ENCODE assay signal across 17 cellular contexts in genomic region chr14:32941668-32942065, GRCh38. TPM values are rescaled to one million over a fixed set of nuclear protein-coding genes. Genes with fewer than 3 reads are reported as not detected.
"Had no signal": no experiment of that assay in that cellular context is flagged by ENCODE, and none has a peak within 500 bp of the region (broad histone marks: within the 10 kb centered on the region; RNA-seq: fewer than 3 reads in every experiment).

No MANE protein-coding gene starts in this region.

- H3K4me1 ChIP-seq: colonic mucosa, prostate gland had no signal

- H3K4me3 ChIP-seq: ascending aorta, cardiac muscle cell, colonic mucosa, prostate gland, right lobe of liver, testis had no signal

- H3K4me3 Mint-ChIP-seq: activated CD4-positive, alpha-beta T cell treated with anti-CD3 and anti-CD28 coated beads, Interleukin-2, amount 10 ng/mL, durations not matched to agents 24 days and 14 days; activated naive CD8-positive, alpha-beta T cell treated with anti-CD3 and anti-CD28 coated beads, Interleukin-2, amount 50 U/mL, for 24 hours; activated T-helper 1 cell treated with anti-CD3 and anti-CD28 coated beads, Interleukin-12 subunit alpha, Interleukin-12 subunit beta, Interleukin-2, Interleukin-4 antibody, amounts not matched to agents 30 ng/mL and 10 ng/mL and 1 ng/mL, durations not matched to agents 14 hours and 24 hours and 36 hours; effector memory CD8-positive, alpha-beta T cell had no signal

- H3K27me3 ChIP-seq: ascending aorta, testis had no signal

- H3K36me3 ChIP-seq: ascending aorta, cardiac muscle cell, colonic mucosa, prostate gland, right lobe of liver had no signal

- DNase-seq: activated CD4-positive, alpha-beta T cell treated with anti-CD3 and anti-CD28 coated beads, Interleukin-2, amount 10 ng/mL, durations not matched to agents 24 days and 14 days; activated naive CD4-positive, alpha-beta T cell treated with Interleukin-2 at 50 U/mL for 16 hours; activated naive CD8-positive, alpha-beta T cell treated with anti-CD3 and anti-CD28 coated beads, Interleukin-2, amount 50 U/mL, for 24 hours; colonic mucosa; effector memory CD8-positive, alpha-beta T cell; hippocampal formation; kidney glomerular epithelial cell; midbrain; occipital lobe; right lobe of liver; stimulated activated naive CD4-positive, alpha-beta T cell treated with Interleukin-2 at 50 U/mL for 16 hours; testis had no signal

- H3K9me3 ChIP-seq: ascending aorta, colonic mucosa, prostate gland, right lobe of liver, testis had no signal

- H3K27ac Mint-ChIP-seq: activated CD4-positive, alpha-beta T cell treated with anti-CD3 and anti-CD28 coated beads, Interleukin-2, amount 10 ng/mL, durations not matched to agents 24 days and 14 days; activated naive CD8-positive, alpha-beta T cell treated with anti-CD3 and anti-CD28 coated beads, Interleukin-2, amount 50 U/mL, for 24 hours; activated T-helper 1 cell treated with anti-CD3 and anti-CD28 coated beads, Interleukin-12 subunit alpha, Interleukin-12 subunit beta, Interleukin-2, Interleukin-4 antibody, amounts not matched to agents 30 ng/mL and 10 ng/mL and 1 ng/mL, durations not matched to agents 14 hours and 24 hours and 36 hours; effector memory CD8-positive, alpha-beta T cell had no signal

- H3K27ac ChIP-seq: ascending aorta, cardiac muscle cell, colonic mucosa, epithelial cell of prostate, prostate gland, right lobe of liver, testis had no signal

- H3K9me3 Mint-ChIP-seq: activated CD4-positive, alpha-beta T cell treated with anti-CD3 and anti-CD28 coated beads, Interleukin-2, amount 10 ng/mL, durations not matched to agents 24 days and 14 days; activated naive CD8-positive, alpha-beta T cell treated with anti-CD3 and anti-CD28 coated beads, Interleukin-2, amount 50 U/mL, for 24 hours; activated T-helper 1 cell treated with anti-CD3 and anti-CD28 coated beads, Interleukin-12 subunit alpha, Interleukin-12 subunit beta, Interleukin-2, Interleukin-4 antibody, amounts not matched to agents 30 ng/mL and 10 ng/mL and 1 ng/mL, durations not matched to agents 14 hours and 24 hours and 36 hours had no signal

RNA-seq across cellular contexts. Expression of gene NPAS3, which starts 3.0 kb away (rescaled TPM):
- total RNA-seq: activated CD4-positive, alpha-beta T cell treated with anti-CD3 and anti-CD28 coated beads, Interleukin-2, amount 10 ng/mL, durations not matched to agents 24 days and 14 days; activated T-helper 1 cell treated with anti-CD3 and anti-CD28 coated beads, Interleukin-12 subunit alpha, Interleukin-12 subunit beta, Interleukin-2, Interleukin-4 antibody, amounts not matched to agents 30 ng/mL and 10 ng/mL and 1 ng/mL, durations not matched to agents 14 hours and 24 hours and 36 hours; ascending aorta had no signal
